Comparison of ENCODE assay signal across 23 cellular contexts in genomic region chr5:135058326-135058725, GRCh38. TPM values are rescaled to one million over a fixed set of nuclear protein-coding genes. Genes with fewer than 3 reads are reported as not detected.
"Had no signal": no experiment of that assay in that cellular context is flagged by ENCODE, and none has a peak within 500 bp of the region (broad histone marks: within the 10 kb centered on the region; RNA-seq: fewer than 3 reads in every experiment).

No MANE protein-coding gene starts in this region.

- H3K4me3 Mint-ChIP-seq: activated CD8-positive, alpha-beta T cell treated with anti-CD3 and anti-CD28 coated beads, Interleukin-2, amount 10 ng/mL, durations not matched to agents 7 days and 5 days; activated naive CD8-positive, alpha-beta T cell treated with anti-CD3 and anti-CD28 coated beads, Interleukin-2, amount 50 U/mL, for 24 hours; activated T-helper 1 cell treated with anti-CD3 and anti-CD28 coated beads, Interleukin-12 subunit alpha, Interleukin-12 subunit beta, Interleukin-2, Interleukin-4 antibody, amounts not matched to agents 30 ng/mL and 10 ng/mL and 1 ng/mL, durations not matched to agents 14 hours and 24 hours and 36 hours; dendritic cell treated with granulocyte-macrophage colony-stimulating factor and Interleukin-4, amounts not matched to agents 40 ng/mL and 50 ng/mL, for 4 days; nephron progenitor cell; stimulated activated memory B cell treated with anti-CD40 and anti-IgM and Interleukin-4, amounts not matched to agents 10 μg/mL and 1 μg/mL and 100 μg/mL, for 72 hours; type B pancreatic cell had no signal

- H3K9me3 Mint-ChIP-seq: activated naive CD8-positive, alpha-beta T cell treated with anti-CD3 and anti-CD28 coated beads, Interleukin-2, amount 50 U/mL, for 24 hours; activated T-helper 1 cell treated with anti-CD3 and anti-CD28 coated beads, Interleukin-12 subunit alpha, Interleukin-12 subunit beta, Interleukin-2, Interleukin-4 antibody, amounts not matched to agents 30 ng/mL and 10 ng/mL and 1 ng/mL, durations not matched to agents 14 hours and 24 hours and 36 hours; dendritic cell treated with granulocyte-macrophage colony-stimulating factor and Interleukin-4, amounts not matched to agents 40 ng/mL and 50 ng/mL, for 4 days; nephron progenitor cell; stimulated activated memory B cell treated with anti-CD40 and anti-IgM and Interleukin-4, amounts not matched to agents 10 μg/mL and 1 μg/mL and 100 μg/mL, for 72 hours; type B pancreatic cell had no signal

- H3K36me3 Mint-ChIP-seq: stimulated activated memory B cell treated with anti-CD40 and anti-IgM and Interleukin-4, amounts not matched to agents 10 μg/mL and 1 μg/mL and 100 μg/mL, for 72 hours; type B pancreatic cell had no signal

- H3K36me3 ChIP-seq: cardiac muscle cell, vagina had no signal

- H3K27ac ChIP-seq: body of pancreas, cardiac muscle cell, vagina had no signal

- DNase-seq: activated CD4-positive, alpha-beta T cell treated with anti-CD3 and anti-CD28 coated beads for 1 hour; activated CD4-positive, alpha-beta T cell treated with anti-CD3 and anti-CD28 coated beads, Interleukin-2, amount 50 U/mL, for 1 hour; activated CD8-positive, alpha-beta T cell treated with anti-CD3 and anti-CD28 coated beads, Interleukin-2, amount 10 ng/mL, durations not matched to agents 7 days and 5 days; activated gamma-delta T cell; activated naive CD4-positive, alpha-beta T cell treated with anti-CD3 and anti-CD28 coated beads, Interleukin-2, amount 50 U/mL, for 16 hours; activated naive CD8-positive, alpha-beta T cell treated with anti-CD3 and anti-CD28 coated beads, Interleukin-2, amount 50 U/mL, for 24 hours; anterior cingulate cortex; body of pancreas; effector CD8-positive, alpha-beta T cell; erythroblast; foreskin fibroblast; left ventricle myocardium superior; nephron progenitor cell; nucleus accumbens; small intestine; stimulated activated CD4-positive, alpha-beta T cell treated with anti-CD3 and anti-CD28 coated beads, Interleukin-15, amount 100 ng/mL, for 24 hours had no signal

- H3K4me1 ChIP-seq: body of pancreas, vagina had no signal

- H3K9me3 ChIP-seq: body of pancreas, vagina had no signal

- H3K27ac Mint-ChIP-seq: activated CD8-positive, alpha-beta T cell treated with anti-CD3 and anti-CD28 coated beads, Interleukin-2, amount 10 ng/mL, durations not matched to agents 7 days and 5 days; activated naive CD8-positive, alpha-beta T cell treated with anti-CD3 and anti-CD28 coated beads, Interleukin-2, amount 50 U/mL, for 24 hours; activated T-helper 1 cell treated with anti-CD3 and anti-CD28 coated beads, Interleukin-12 subunit alpha, Interleukin-12 subunit beta, Interleukin-2, Interleukin-4 antibody, amounts not matched to agents 30 ng/mL and 10 ng/mL and 1 ng/mL, durations not matched to agents 14 hours and 24 hours and 36 hours; dendritic cell treated with granulocyte-macrophage colony-stimulating factor and Interleukin-4, amounts not matched to agents 40 ng/mL and 50 ng/mL, for 4 days; nephron progenitor cell; stimulated activated memory B cell treated with anti-CD40 and anti-IgM and Interleukin-4, amounts not matched to agents 10 μg/mL and 1 μg/mL and 100 μg/mL, for 72 hours; type B pancreatic cell had no signal

- H3K27me3 ChIP-seq: body of pancreas, vagina had no signal

- H3K4me3 ChIP-seq: body of pancreas, cardiac muscle cell, vagina had no signal

RNA-seq across cellular contexts. Expression of gene PITX1, which starts 24.3 kb away (rescaled TPM):
- total RNA-seq: activated CD8-positive, alpha-beta T cell treated with anti-CD3 and anti-CD28 coated beads, Interleukin-2, amount 10 ng/mL, durations not matched to agents 7 days and 5 days; body of pancreas; cardiac muscle cell; cerebellum; left ventricle myocardium superior had no signal
